ENCODE assay signal across 11 cellular contexts in the genomic region with DNA sequence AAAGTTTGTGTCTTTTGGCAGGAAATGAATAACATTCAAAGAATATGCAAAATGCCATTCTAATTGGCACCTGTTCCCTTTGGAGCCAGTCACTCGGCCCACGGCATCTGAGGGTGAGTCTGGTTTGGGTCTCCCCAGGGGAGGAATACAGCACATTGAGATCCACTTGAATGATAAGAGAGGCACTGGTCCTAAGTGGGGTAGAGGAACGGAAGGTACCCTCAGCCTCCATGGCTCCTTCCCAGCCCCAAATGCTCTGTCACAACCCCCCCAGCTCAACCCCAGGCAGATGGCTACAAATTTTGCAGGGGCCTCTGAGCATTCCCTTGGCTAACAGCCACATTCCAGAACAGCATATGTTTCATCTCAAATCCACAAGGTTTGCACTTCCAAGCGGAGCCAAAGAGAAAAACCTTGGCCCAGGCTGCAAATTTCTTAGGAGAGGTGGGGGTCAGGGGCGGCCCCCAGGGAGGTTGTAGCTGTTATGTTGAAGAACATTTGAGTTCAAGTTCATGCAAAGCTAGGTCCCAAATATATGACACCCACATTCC.
A peak's percentile ranks its signal among the peaks of the same experiment; 100 is the strongest.
DNase-seq lines count a peak whose midpoint lies in the region; ATAC-seq and TF ChIP-seq lines count a peak whose summit lies in the region.
"Had no signal": no experiment of that assay in that cellular context is flagged by ENCODE, and none has a peak within 500 bp of the region (broad histone marks: within the 10 kb centered on the region; RNA-seq: fewer than 3 reads in every experiment).

No MANE protein-coding gene starts in this region.

- TF ChIP-seq CTCF in SK-N-SH (IDR thresholded peaks at IDR 0.05) (no peak), fibroblast of villous mesenchyme (IDR thresholded peaks at IDR 0.05; ENCODE audit: insufficient read depth, low read depth, low read length) (no peak)

- 9% methylated on average over 4 of the region's 5 CpGs for WGBS in SK-N-SH (ENCODE audit: low lambda C conversion rate)
- 11 to 19% methylated on average over 5 of the region's 5 CpGs for WGBS in aorta, 2 donors

- H3K36me3 ChIP-seq in SK-N-SH (replicated peaks in 1 of 2; ENCODE audit: control insufficient read depth in 1 of 2, insufficient read depth in 2 of 2, low read length in 1 of 2) (no peaks in the 10 kb centered on the region), aorta (ENCODE audit: control insufficient read depth in 1 of 2, insufficient read depth in 2 of 2, low read length in 1 of 2) (no peaks in the 10 kb centered on the region)
- no peaks in the 10 kb centered on the region for H3K36me3 ChIP-seq in effector memory CD4-positive, alpha-beta T cell (ENCODE audit: control insufficient read depth, insufficient read depth, low read length)

- intact Hi-C loops in posterior vena cava (cut with DNase I) (loop anchor here (2.0 to 10.0 kb wide), 2 partner anchors 23 to 45 kb away; no protein-coding TSS in a partner anchor), aorta (cut with DNase I) (no loop called here)

- H3K27ac ChIP-seq in SK-N-SH (ENCODE audit: low read depth in 2 of 2, low read length in 1 of 2) (peak overlapping the region in 1 of 2 experiments; percentile 51; a peak in 1 of 4 replicates), aorta (ENCODE audit: low read depth in 1 of 2, low read length in 2 of 2) (no peak overlapping the region)
- no peak overlapping the region for H3K27ac ChIP-seq in effector memory CD4-positive, alpha-beta T cell (ENCODE audit: insufficient read depth, low read length, poor library complexity, severe bottlenecking)
- H3K27ac ChIP-seq: C4-2B had no signal

- H3F3A ChIP-seq in SK-N-SH (replicated peaks; ENCODE audit: insufficient read depth) = no peaks in the 10 kb centered on the region

- TF ChIP-seq RAD21 in SK-N-SH (IDR thresholded peaks at IDR 0.05; ENCODE audit: low read length) = no peak

- DNase-seq in GM03348 (ENCODE audit: low spot score) (peak; percentile 68), SK-N-SH (no peak), fibroblast of villous mesenchyme (ENCODE audit: low read depth) (peak; percentile 77), posterior vena cava (ENCODE audit: low spot score) (peak; percentile 70), aorta (no peak), SK-N-DZ (ENCODE audit: low spot score) (no peak)
- DNase-seq in effector memory CD4-positive, alpha-beta T cell = no peak
- DNase-seq: NCI-H1105 treated with DMSO at 0.1 percent for 48 hours had no signal

- no peaks in the 10 kb centered on the region for H3K9me3 ChIP-seq in SK-N-SH
- no peaks in the 10 kb centered on the region for H3K9me3 ChIP-seq in aorta (ENCODE audit: control insufficient read depth, low read length)
- no peaks in the 10 kb centered on the region for H3K9me3 ChIP-seq in effector memory CD4-positive, alpha-beta T cell (ENCODE audit: control insufficient read depth, low read length)

- H3K4me3 ChIP-seq in SK-N-SH (ENCODE audit: low read depth in 2 of 2, low read length in 1 of 2) = no peak overlapping the region
- peak overlapping the region; percentile 19 for H3K4me3 ChIP-seq in fibroblast of villous mesenchyme (ENCODE audit: low read depth, low read length)
- H3K4me3 ChIP-seq in aorta (ENCODE audit: low read length in 2 of 2) = no peak overlapping the region
- no peak overlapping the region for H3K4me3 ChIP-seq in effector memory CD4-positive, alpha-beta T cell (ENCODE audit: insufficient read depth, low read depth, low read length, poor library complexity, severe bottlenecking)

- peaks cover 18% of the 10 kb centered on the region; the same call in 1 of the 2 replicates for H3K27me3 ChIP-seq in SK-N-SH (ENCODE audit: insufficient read depth)
- H3K27me3 ChIP-seq in aorta (ENCODE audit: control insufficient read depth in 1 of 2, insufficient read depth in 2 of 2, low read length in 1 of 2) = no peaks in the 10 kb centered on the region
- peaks cover 3% of the 10 kb centered on the region for H3K27me3 ChIP-seq in effector memory CD4-positive, alpha-beta T cell (replicated peaks; ENCODE audit: control insufficient read depth, insufficient read depth, low read length, poor library complexity, severe bottlenecking)

- no peak overlapping the region for H2AFZ ChIP-seq in SK-N-SH (ENCODE audit: low read depth)

- POLR2A ChIA-PET in SK-N-SH (lab: Yijun Ruan, JAX) = interaction anchor here (1.0 to 2.0 kb wide), 5 partner anchors 22 to 78 kb away, joined by 3 to 9 read pairs (median 5); no protein-coding TSS in a partner anchor

- H3K9me2 ChIP-seq in SK-N-SH = no peaks in the 10 kb centered on the region

- no peaks in the 10 kb centered on the region for H4K20me1 ChIP-seq in SK-N-SH (ENCODE audit: insufficient read depth)

- no peaks in the 10 kb centered on the region for H3K79me2 ChIP-seq in SK-N-SH (ENCODE audit: insufficient read depth)

- H3K4me1 ChIP-seq in SK-N-SH (ENCODE audit: control insufficient read depth in 1 of 2, insufficient read depth in 2 of 2, low read depth in 1 of 2, low read length in 1 of 2) (peaks cover 33 to 55% of the 10 kb centered on the region in 2 experiments), aorta (ENCODE audit: control insufficient read depth in 1 of 2, insufficient read depth in 2 of 2, low read length in 2 of 2) (no peaks in the 10 kb centered on the region)
- no peaks in the 10 kb centered on the region for H3K4me1 ChIP-seq in effector memory CD4-positive, alpha-beta T cell (ENCODE audit: control insufficient read depth, insufficient read depth, low read length, poor library complexity, severe bottlenecking)

- CTCF ChIA-PET in SK-N-SH (lab: Yijun Ruan, JAX) = interaction anchor here (1.0 to 1.9 kb wide), 5 partner anchors 11 to 54 kb away, joined by 3 to 14 read pairs (median 5); no protein-coding TSS in a partner anchor

- peak; percentile 39 to 70; a peak in 2 of 4 replicates for TF ChIP-seq EP300 in SK-N-SH (IDR thresholded peaks at IDR 0.05; ENCODE audit: borderline replicate concordance in 1 of 2, low read depth in 1 of 2, low read length in 1 of 2)

- H3K4me2 ChIP-seq in SK-N-SH = peak overlapping the region; percentile 75

- no peak overlapping the region for H3K9ac ChIP-seq in SK-N-SH

- ATAC-seq in aorta (ENCODE audit: low FRiP score) = no peak
- no peak for ATAC-seq in GM21381 (IDR thresholded peaks at IDR 0.05; ENCODE audit: unreplicated experiment)
- ATAC-seq: stimulated activated memory B cell treated with anti-CD40 and anti-IgM and Interleukin-4, amounts not matched to agents 10 μg/mL and 1 μg/mL and 100 μg/mL, for 72 hours had no signal

TF ChIP-seq in SK-N-SH, 30 proteins besides CTCF, POLR2A, EP300 and RAD21 (continues in another document):
- TF ChIP-seq EZH2phosphoT487 (IDR thresholded peaks at IDR 0.05; ENCODE audit: borderline replicate concordance, low read depth) (no peak), GABPA (IDR thresholded peaks at IDR 0.05; ENCODE audit: low read depth) (0 out of 2 replicates have a peak, but pooled peaks have one; percentile 21), SMC3 (IDR thresholded peaks at IDR 0.05; ENCODE audit: low read depth, low read length) (no peak), RFX5 (IDR thresholded peaks at IDR 0.05; ENCODE audit: low read length) (no peak), ELF1 (IDR thresholded peaks at IDR 0.05) (no peak), NRF1 (IDR thresholded peaks at IDR 0.05; ENCODE audit: low read depth, low read length) (no peak), MEF2A (IDR thresholded peaks at IDR 0.05; ENCODE audit: borderline replicate concordance, low read depth) (no peak), JUND (IDR thresholded peaks at IDR 0.05) (peak; percentile 33), CHD2 (IDR thresholded peaks at IDR 0.05; ENCODE audit: low read length, partially characterized antibody) (no peak), RCOR1 (IDR thresholded peaks at IDR 0.05; ENCODE audit: low read length) (peak; percentile 29; the same call in 1 of the 2 replicates), FOSL2 (IDR thresholded peaks at IDR 0.05; ENCODE audit: borderline replicate concordance, low read depth) (peak; percentile 1; the same call in 1 of the 2 replicates), NFIC (IDR thresholded peaks at IDR 0.05; ENCODE audit: borderline replicate concordance) (peak; percentile 94)
- TF ChIP-seq, protein P1, sequence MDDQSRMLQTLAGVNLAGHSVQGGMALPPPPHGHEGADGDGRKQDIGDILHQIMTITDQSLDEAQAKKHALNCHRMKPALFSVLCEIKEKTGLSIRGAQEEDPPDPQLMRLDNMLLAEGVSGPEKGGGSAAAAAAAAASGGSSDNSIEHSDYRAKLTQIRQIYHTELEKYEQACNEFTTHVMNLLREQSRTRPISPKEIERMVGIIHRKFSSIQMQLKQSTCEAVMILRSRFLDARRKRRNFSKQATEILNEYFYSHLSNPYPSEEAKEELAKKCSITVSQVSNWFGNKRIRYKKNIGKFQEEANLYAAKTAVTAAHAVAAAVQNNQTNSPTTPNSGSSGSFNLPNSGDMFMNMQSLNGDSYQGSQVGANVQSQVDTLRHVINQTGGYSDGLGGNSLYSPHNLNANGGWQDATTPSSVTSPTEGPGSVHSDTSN (IDR thresholded peaks at IDR 0.05) = peak; percentile 82
- TF ChIP-seq, protein P2, sequence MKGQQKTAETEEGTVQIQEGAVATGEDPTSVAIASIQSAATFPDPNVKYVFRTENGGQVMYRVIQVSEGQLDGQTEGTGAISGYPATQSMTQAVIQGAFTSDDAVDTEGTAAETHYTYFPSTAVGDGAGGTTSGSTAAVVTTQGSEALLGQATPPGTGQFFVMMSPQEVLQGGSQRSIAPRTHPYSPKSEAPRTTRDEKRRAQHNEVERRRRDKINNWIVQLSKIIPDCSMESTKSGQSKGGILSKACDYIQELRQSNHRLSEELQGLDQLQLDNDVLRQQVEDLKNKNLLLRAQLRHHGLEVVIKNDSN (IDR thresholded peaks at IDR 0.05; ENCODE audit: borderline replicate concordance, low read depth) = no peak
- TF ChIP-seq, protein P3, sequence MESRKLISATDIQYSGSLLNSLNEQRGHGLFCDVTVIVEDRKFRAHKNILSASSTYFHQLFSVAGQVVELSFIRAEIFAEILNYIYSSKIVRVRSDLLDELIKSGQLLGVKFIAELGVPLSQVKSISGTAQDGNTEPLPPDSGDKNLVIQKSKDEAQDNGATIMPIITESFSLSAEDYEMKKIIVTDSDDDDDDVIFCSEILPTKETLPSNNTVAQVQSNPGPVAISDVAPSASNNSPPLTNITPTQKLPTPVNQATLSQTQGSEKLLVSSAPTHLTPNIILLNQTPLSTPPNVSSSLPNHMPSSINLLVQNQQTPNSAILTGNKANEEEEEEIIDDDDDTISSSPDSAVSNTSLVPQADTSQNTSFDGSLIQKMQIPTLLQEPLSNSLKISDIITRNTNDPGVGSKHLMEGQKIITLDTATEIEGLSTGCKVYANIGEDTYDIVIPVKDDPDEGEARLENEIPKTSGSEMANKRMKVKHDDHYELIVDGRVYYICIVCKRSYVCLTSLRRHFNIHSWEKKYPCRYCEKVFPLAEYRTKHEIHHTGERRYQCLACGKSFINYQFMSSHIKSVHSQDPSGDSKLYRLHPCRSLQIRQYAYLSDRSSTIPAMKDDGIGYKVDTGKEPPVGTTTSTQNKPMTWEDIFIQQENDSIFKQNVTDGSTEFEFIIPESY (IDR thresholded peaks at IDR 0.05; ENCODE audit: borderline replicate concordance, low read depth) = 0 out of 2 replicates have a peak, but pooled peaks have one; percentile 6

Comparison
In these comparisons a context has a peak if more than half of its experiments do, and no peak if none do; other contexts are left out.
1. DNase-seq: peak in GM03348 (single experiment), fibroblast of villous mesenchyme (single experiment) and posterior vena cava (single experiment); none in SK-N-SH (single experiment), aorta (0 of 2), effector memory CD4-positive, alpha-beta T cell (0 of 3) and SK-N-DZ (single experiment).
2. intact Hi-C loops: an anchor here in posterior vena cava (2.0 to 10.0 kb wide); none called in aorta.